Comparison of ENCODE assay signal across 8 cellular contexts in the genomic region with DNA sequence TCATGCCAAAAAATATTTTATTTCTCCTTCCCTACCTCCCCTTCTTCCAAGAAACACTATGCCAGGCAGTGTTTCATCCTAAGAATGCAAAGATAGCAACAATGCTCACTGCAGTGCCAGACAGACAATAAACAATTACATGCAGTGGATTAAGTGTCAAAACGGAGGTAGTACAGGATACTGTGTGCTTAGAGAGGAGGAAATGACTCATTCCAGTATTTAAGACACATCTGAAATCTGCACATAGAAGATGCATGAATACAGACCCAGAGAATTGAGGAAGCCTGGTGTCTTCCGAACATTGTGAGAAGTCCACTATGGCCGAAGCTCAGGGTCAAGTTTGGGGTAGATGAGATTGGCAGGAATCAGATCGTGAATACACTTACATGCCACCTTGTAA.
A peak's percentile ranks its signal among the peaks of the same experiment; 100 is the strongest.
DNase-seq lines count a peak whose midpoint lies in the region; ATAC-seq, FAIRE-seq and TF ChIP-seq lines count a peak whose summit lies in the region.

No MANE protein-coding gene starts in this region.

- FAIRE-seq in GM12892 (lab: Jason Lieb, UNC): peak; percentile 97

- no peak for TF ChIP-seq POLR2A in GM12892 (IDR thresholded peaks at IDR 0.05; ENCODE audit: low read depth, low read length)

- peaks cover 12% of the 10 kb centered on the region for H3K36me3 Mint-ChIP-seq in activated naive CD8-positive, alpha-beta T cell treated with anti-CD3 and anti-CD28 coated beads for 36 hours
- H3K36me3 Mint-ChIP-seq in naive B cell: peaks cover 11 to 14% of the 10 kb centered on the region in 2 donors

- ATAC-seq in GM21576 (IDR thresholded peaks at IDR 0.05; ENCODE audit: unreplicated experiment) (peak; percentile 65), naive B cell (ENCODE audit: low read depth in 2 of 2) (no peak)

- H3K4me1 Mint-ChIP-seq in activated naive CD8-positive, alpha-beta T cell treated with anti-CD3 and anti-CD28 coated beads for 36 hours: peaks cover 40% of the 10 kb centered on the region
- peaks cover 21 to 32% (median 23%) of the 10 kb centered on the region in 3 donors for H3K4me1 Mint-ChIP-seq in naive B cell

- H3K4me3 Mint-ChIP-seq in activated naive CD8-positive, alpha-beta T cell treated with anti-CD3 and anti-CD28 coated beads for 36 hours: no peak overlapping the region
- H3K4me3 Mint-ChIP-seq in naive B cell: no peak overlapping the region

- no peak for DNase-seq in GM12892 (ENCODE audit: insufficient read length)
- peak; percentile 87 for DNase-seq in HT1080 (ENCODE audit: low read depth)
- no peak for DNase-seq in activated naive CD8-positive, alpha-beta T cell treated with anti-CD3 and anti-CD28 coated beads for 36 hours
- DNase-seq in naive B cell: no peak
- no peak for DNase-seq in COLO668 (lab: John Stamatoyannopoulos, UW; ENCODE audit: unreplicated experiment)
- DNase-seq in NCI-H748 (lab: John Stamatoyannopoulos, UW; ENCODE audit: unreplicated experiment): no peak
- no peak for DNase-seq in activated CD4-positive, alpha-beta T cell treated with anti-CD3 and anti-CD28 coated beads for 48 hours

- H3K27ac Mint-ChIP-seq in activated naive CD8-positive, alpha-beta T cell treated with anti-CD3 and anti-CD28 coated beads for 36 hours: peak overlapping the region; percentile 34
- peak overlapping the region in 5 of 6 donors; percentile 4 to 65 (median 17) for H3K27ac Mint-ChIP-seq in naive B cell

- H3K27me3 Mint-ChIP-seq in activated naive CD8-positive, alpha-beta T cell treated with anti-CD3 and anti-CD28 coated beads for 36 hours: no peaks in the 10 kb centered on the region
- H3K27me3 Mint-ChIP-seq in naive B cell: no peaks in the 10 kb centered on the region

- H3K9me3 Mint-ChIP-seq in activated naive CD8-positive, alpha-beta T cell treated with anti-CD3 and anti-CD28 coated beads for 36 hours: no peaks in the 10 kb centered on the region
- no peaks in the 10 kb centered on the region for H3K9me3 Mint-ChIP-seq in naive B cell
